9 cellular contexts compared by ENCODE assay signal in the genomic region with DNA sequence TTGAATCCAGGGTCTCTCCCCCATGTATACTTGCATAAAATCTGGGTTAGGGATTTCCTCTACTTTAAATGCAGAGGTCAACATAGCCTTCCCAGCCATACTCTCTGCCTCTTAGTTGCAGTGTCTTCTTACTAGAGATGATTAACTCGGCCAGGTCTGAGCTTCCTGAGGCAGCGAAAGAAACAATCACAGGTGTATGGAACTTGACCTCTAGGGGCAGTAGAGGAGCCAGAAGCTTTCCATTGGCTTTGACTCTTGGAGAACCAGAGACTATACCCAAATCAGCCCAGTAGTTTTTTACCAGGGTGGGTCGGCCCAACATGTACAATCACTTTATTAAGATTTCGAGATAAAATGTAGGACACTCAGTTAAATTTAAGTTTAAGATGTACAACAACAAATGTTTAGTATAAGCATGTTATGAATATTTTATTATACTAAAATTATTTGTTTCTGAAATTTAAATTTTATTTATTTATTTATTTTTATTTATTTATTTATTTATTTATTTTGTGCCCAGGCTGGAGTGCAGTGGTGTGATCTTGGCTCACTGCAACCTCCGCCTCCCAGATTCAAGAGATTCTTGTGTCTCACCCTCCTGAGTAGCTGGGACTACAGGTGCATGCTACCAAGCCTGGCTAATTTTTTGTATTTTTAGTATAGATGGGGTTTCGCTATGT. TPM values are rescaled to one million over a fixed set of nuclear protein-coding genes. Genes with fewer than 3 reads are reported as not detected.
DNase-seq lines count a peak whose midpoint lies in the region; ATAC-seq, FAIRE-seq and TF ChIP-seq lines count a peak whose summit lies in the region.
"Had no signal": no experiment of that assay in that cellular context is flagged by ENCODE, and none has a peak within 500 bp of the region (broad histone marks: within the 10 kb centered on the region; RNA-seq: fewer than 3 reads in every experiment).

No MANE protein-coding gene starts in this region.

- no peak overlapping the region for H3K14ac ChIP-seq in H1 (ENCODE audit: insufficient read length)

- no peak overlapping the region for H3K27ac ChIP-seq in H1 (ENCODE audit: low read depth, low read length)

- no peak overlapping the region for H3K4me3 Mint-ChIP-seq in osteocyte (ENCODE audit: unreplicated experiment)

- no peak for TF ChIP-seq EP300 in H1 (IDR thresholded peaks at IDR 0.05; ENCODE audit: borderline replicate concordance in 1 of 2, low read depth in 2 of 2, low read length in 2 of 2)

- no peak overlapping the region for H2AK5ac ChIP-seq in H1 (ENCODE audit: low read depth, low read length)

- no peaks in the 10 kb centered on the region for H3K4me1 ChIP-seq in H1 (replicated peaks in 1 of 4; ENCODE audit: control insufficient read depth in 3 of 4, insufficient read depth in 4 of 4, low read length in 3 of 4)

- TF ChIP-seq CTCF in H1 (IDR thresholded peaks at IDR 0.05; ENCODE audit: control extremely low read depth in 1 of 3, insufficient read depth in 1 of 3, low read depth in 1 of 3, low read length in 3 of 3), result peak; percentile 30 to 79 (median 64)
- TF ChIP-seq CTCF in osteocyte (IDR thresholded peaks at IDR 0.05), result no peak

- peaks cover 4% of the 10 kb centered on the region for H3K9me3 Mint-ChIP-seq in osteocyte (ENCODE audit: unreplicated experiment)

- CTCF ChIA-PET in H1 (lab: Charles Lee; ENCODE audit: partially characterized antibody), result interaction anchor here (0.6 to 8.2 kb wide), 24 partner anchors 10 to 577 kb away, joined by 3 to 97 read pairs (median 6); a partner anchor contains a TSS

- no peaks in the 10 kb centered on the region for H4K20me1 ChIP-seq in H1 (replicated peaks in 1 of 2; ENCODE audit: control insufficient read depth in 1 of 2, insufficient read depth in 2 of 2, low read length in 2 of 2)

- no peak overlapping the region for H4K8ac ChIP-seq in H1 (ENCODE audit: extremely low read depth, insufficient read depth, low read length)

- H2BK12ac ChIP-seq in H1 (ENCODE audit: low read depth, low read length), result no peak overlapping the region

- TF ChIP-seq POLR2A in H1 (IDR thresholded peaks at IDR 0.05; ENCODE audit: control extremely low read depth in 1 of 2, low read depth in 2 of 2, low read length in 2 of 2), result no peak

- H3K4me1 Mint-ChIP-seq in osteocyte (ENCODE audit: unreplicated experiment), result no peaks in the 10 kb centered on the region

- no peak overlapping the region for H2BK15ac ChIP-seq in H1 (ENCODE audit: low read length)

- POLR2A ChIA-PET in H1 (lab: Charles Lee; ENCODE audit: partially characterized antibody), result no interaction called here

- H3K27ac Mint-ChIP-seq in osteocyte (ENCODE audit: unreplicated experiment), result no peak overlapping the region

- H3K18ac ChIP-seq in H1 (ENCODE audit: extremely low read depth, low read length), result no peak overlapping the region

- no peak overlapping the region for H3K56ac ChIP-seq in H1 (replicated peaks; ENCODE audit: insufficient read length, low read depth, low read length)

- no peaks in the 10 kb centered on the region for H3K36me3 ChIP-seq in H1 (ENCODE audit: control insufficient read depth in 2 of 4, insufficient read depth in 4 of 4, low read length in 3 of 4)

- no peak overlapping the region for H3K4ac ChIP-seq in H1 (replicated peaks; ENCODE audit: insufficient read length, low read depth, low read length)

- no peak overlapping the region for H3K4me3 ChIP-seq in H1 (ENCODE audit: extremely low read depth in 1 of 4, insufficient read depth in 2 of 4, low read depth in 3 of 4, low read length in 4 of 4)

- no peaks in the 10 kb centered on the region for H3K36me3 Mint-ChIP-seq in osteocyte (ENCODE audit: unreplicated experiment)

- H3K79me2 ChIP-seq in H1 (ENCODE audit: control insufficient read depth in 1 of 2, insufficient read depth in 2 of 2, low read length in 2 of 2), result no peaks in the 10 kb centered on the region

- H4K91ac ChIP-seq in H1 (replicated peaks; ENCODE audit: insufficient read length, low read length), result no peak overlapping the region

- H2BK20ac ChIP-seq in H1 (ENCODE audit: low read length), result no peak overlapping the region

- H3K9ac ChIP-seq in H1 (replicated peaks in 1 of 4; ENCODE audit: extremely low read depth in 1 of 4, low read depth in 3 of 4, low read length in 3 of 4), result no peak overlapping the region

- H2BK5ac ChIP-seq in H1 (ENCODE audit: low read depth, low read length), result no peak overlapping the region

- no peaks in the 10 kb centered on the region for H3K27me3 Mint-ChIP-seq in osteocyte (ENCODE audit: unreplicated experiment)

- peak; percentile 18 to 49; a peak in 3 of 4 replicates for TF ChIP-seq RAD21 in H1 (IDR thresholded peaks at IDR 0.05 in 1 of 2, conservative IDR thresholded peaks at IDR 0.05 in 1 of 2; ENCODE audit: low read depth in 2 of 2, low read length in 2 of 2)

- H3K23me2 ChIP-seq in H1 (ENCODE audit: low read depth, low read length), result no peaks in the 10 kb centered on the region

- no peaks in the 10 kb centered on the region for H3K79me1 ChIP-seq in H1 (ENCODE audit: low read depth, low read length)

- H2AFZ ChIP-seq in H1 (ENCODE audit: low read length), result no peak overlapping the region

- H4K5ac ChIP-seq in H1 (ENCODE audit: insufficient read length, low read depth, low read length), result no peak overlapping the region

- H2BK120ac ChIP-seq in H1 (replicated peaks; ENCODE audit: low read depth, low read length), result no peak overlapping the region

- no peaks in the 10 kb centered on the region for H3K27me3 ChIP-seq in H1 (replicated peaks in 1 of 4; ENCODE audit: control insufficient read depth in 3 of 4, extremely low read depth in 1 of 4, insufficient read depth in 3 of 4, low read length in 3 of 4)

- peak; percentile 97 for FAIRE-seq in H1 (lab: Jason Lieb, UNC)

- no peak overlapping the region for H3K4me2 ChIP-seq in H1 (ENCODE audit: insufficient read depth in 1 of 2, low read depth in 2 of 2, low read length in 2 of 2)

- DNase-seq in COLO829 (ENCODE audit: low spot score) (peak; percentile 10), HuH-7 (ENCODE audit: low spot score) (peak; percentile 20), H1 (ENCODE audit: low read depth in 1 of 2, low spot score in 2 of 2) (peak; percentile 19 to 54), osteocyte (ENCODE audit: extremely low spot score, unreplicated experiment) (no peak), NCI-H2107 treated with DMSO at 0.1 percent for 48 hours (lab: John Stamatoyannopoulos, UW; ENCODE audit: unreplicated experiment) (no peak)

- ATAC-seq in GM19035 (IDR thresholded peaks at IDR 0.05; ENCODE audit: unreplicated experiment) (peak; percentile 78), HG03108 (IDR thresholded peaks at IDR 0.05; ENCODE audit: unreplicated experiment) (no peak), HG02571 (IDR thresholded peaks at IDR 0.05; ENCODE audit: unreplicated experiment) (no peak)

- H3K23ac ChIP-seq in H1 (ENCODE audit: insufficient read length), result no peak overlapping the region

- no peaks in the 10 kb centered on the region for H3K9me3 ChIP-seq in H1 (ENCODE audit: insufficient read depth in 2 of 2, low read depth in 1 of 2, low read length in 1 of 2)

- WGBS in H1 (ENCODE audit: extremely low coverage in 1 of 2, insufficient coverage in 1 of 2, insufficient read length in 1 of 2, insufficient replicate concordance in 2 of 2, low coverage in 1 of 2, low lambda C conversion rate in 2 of 2, missing lambda C conversion rate in 1 of 2), 2 experiments, result 64% methylated on average over 6 of the region's 6 CpGs; no CpG with 5 or more reads in 1 of the 2 experiments

TF ChIP-seq in H1, 55 proteins besides CTCF, POLR2A, EP300 and RAD21 (continues in another document):
- TF ChIP-seq EZH2 (IDR thresholded peaks at IDR 0.05; ENCODE audit: low read depth, low read length, severe bottlenecking) (no peak), CTBP2 (IDR thresholded peaks at IDR 0.05; ENCODE audit: borderline replicate concordance, insufficient read depth, insufficient read length, low read length) (no peak), FOSL1 (IDR thresholded peaks at IDR 0.05; ENCODE audit: insufficient read depth, low read depth, low read length) (no peak), CHD1 (IDR thresholded peaks at IDR 0.05; ENCODE audit: low read depth, low read length) (no peak), NANOG (IDR thresholded peaks at IDR 0.05; ENCODE audit: insufficient read depth, low read depth, low read length, poor library complexity, severe bottlenecking) (no peak), CHD2 (IDR thresholded peaks at IDR 0.05; ENCODE audit: low read length) (no peak), YY1 (IDR thresholded peaks at IDR 0.05; ENCODE audit: low read depth, low read length) (no peak)

RNA-seq across cellular contexts. Expression of a gene that starts 48.0 kb away (rescaled TPM):
- total RNA-seq in H1 (2021; fragmentation: NEBNext Ultra II Directional; extraction: Animal tissue kit (Norgen Biotek cat#: 25700)), result not detected in 2 replicates
- 0.05 TPM in 1 of 2 replicates, not detected in the other for polyA plus RNA-seq in H1 (2011; rRNA removed)
- polyA plus RNA-seq in H1 (2011; cell fraction: cytosol; rRNA removed), result 0.03 TPM
- 0.06 TPM for polyA plus RNA-seq in H1 (2011; cell fraction: nucleus; rRNA removed)
- polyA plus RNA-seq in H1 (2012, experiment 1 of 2), result 0.08 TPM in 2 of 4 replicates, not detected in the others
- not detected for polyA plus RNA-seq in H1 (2012, experiment 2 of 2)
- polyA plus RNA-seq in H1 (2013, experiment 1 of 2), result not detected
- not detected for polyA plus RNA-seq in H1 (2013, experiment 2 of 2)
- not detected in 2 replicates for polyA minus RNA-seq in H1 (2011; rRNA and poly(A)+ RNA removed)
- polyA minus RNA-seq in H1 (2011; cell fraction: cytosol; rRNA and poly(A)+ RNA removed), result not detected
- polyA minus RNA-seq in H1 (2011; cell fraction: nucleus; rRNA and poly(A)+ RNA removed), result not detected
- not detected in 2 replicates for total RNA-seq in osteocyte
- total RNA-seq: temporal lobe had no signal

Comparison
In these comparisons a context has a peak if more than half of its experiments do, and no peak if none do; other contexts are left out.
1. DNase-seq: peak in COLO829 (single experiment), HuH-7 (single experiment) and H1 (2 of 2); none in osteocyte (single experiment) and NCI-H2107 treated with DMSO at 0.1 percent for 48 hours (single experiment).